ENCODE assay signal across 1 cellular context in genomic region chr16:84737192-84737591, GRCh38.
TF ChIP-seq lines count a peak whose summit lies in the region.

No MANE protein-coding gene starts in this region.

TF ChIP-seq in HCT116, 20 proteins besides CTCF, POLR2A, EP300 and RAD21 (continued from another document):
- TF ChIP-seq REST (IDR thresholded peaks at IDR 0.05; ENCODE audit: low read depth) (no peak), YY1 (IDR thresholded peaks at IDR 0.05; ENCODE audit: extremely low read depth, insufficient replicate concordance, low read depth, low read length) (no peak), EZH2 (IDR thresholded peaks at IDR 0.05) (no peak), EGR1 (IDR thresholded peaks at IDR 0.05; ENCODE audit: low read depth) (no peak), JUND (IDR thresholded peaks at IDR 0.05) (no peak), TCF7L2 (IDR thresholded peaks at IDR 0.05; ENCODE audit: borderline replicate concordance, extremely low read depth, insufficient read depth, insufficient read length) (no peak), SRF (IDR thresholded peaks at IDR 0.05; ENCODE audit: low read depth) (no peak), CBX3 (IDR thresholded peaks at IDR 0.05; ENCODE audit: low read depth) (no peak), ZFX (IDR thresholded peaks at IDR 0.05) (no peak), SIN3A (IDR thresholded peaks at IDR 0.05; ENCODE audit: low read depth) (no peak)
